In genomic region chr9:126615251-126615790, GRCh38 we compare ENCODE assay signal across 9 cellular contexts. TPM values are rescaled to one million over a fixed set of nuclear protein-coding genes. Genes with fewer than 3 reads are reported as not detected.
DNase-seq lines count a peak whose midpoint lies in the region; ATAC-seq and TF ChIP-seq lines count a peak whose summit lies in the region.
"Had no signal": no experiment of that assay in that cellular context is flagged by ENCODE, and none has a peak within 500 bp of the region (broad histone marks: within the 10 kb centered on the region; RNA-seq: fewer than 3 reads in every experiment).

No MANE protein-coding gene starts in this region.

- no peak overlapping the region for H4K5ac ChIP-seq in mesendoderm (ENCODE audit: low read length)

- H3K18ac ChIP-seq in mesendoderm (ENCODE audit: low read length) = peak overlapping the region; percentile 29

- ATAC-seq in GM21576 (IDR thresholded peaks at IDR 0.05; ENCODE audit: unreplicated experiment) = no peak

- no peak overlapping the region for H2BK5ac ChIP-seq in mesendoderm (ENCODE audit: low read length)

- H3K27me3 Mint-ChIP-seq in brain = peaks cover 90% of the 10 kb centered on the region

- no peak overlapping the region for H3K9ac ChIP-seq in mesendoderm (ENCODE audit: low read length)

- no peak for TF ChIP-seq CTCF in brain (conservative IDR thresholded peaks at IDR 0.05)

- no peaks in the 10 kb centered on the region for H3K79me2 ChIP-seq in mesendoderm (ENCODE audit: control insufficient read depth, insufficient read depth, low read length)

- H3K27ac ChIP-seq in mesendoderm (ENCODE audit: low read depth, low read length) = no peak overlapping the region

- DNase-seq in DMS153 treated with DMSO at 0.1 percent for 48 hours (lab: John Stamatoyannopoulos, UW; ENCODE audit: unreplicated experiment) (peak; percentile 44), mesendoderm (peak; percentile 63), NCI-H446 treated with DMSO at 0.1 percent for 48 hours (lab: John Stamatoyannopoulos, UW) (no peak), iPS-NIHi7 (ENCODE audit: extremely low spot score) (no peak)
- DNase-seq in Jurkat, Clone E6-1 (ENCODE audit: low read depth, low spot score) = peak; percentile 50
- DNase-seq in activated CD4-positive, CD25-positive, alpha-beta regulatory T cell (lab: John Stamatoyannopoulos, UW) = no peak
- DNase-seq: activated CD8-positive, alpha-beta memory T cell treated with anti-CD3 and anti-CD28 coated beads for 24 hours had no signal

- no peak overlapping the region for H3K4me3 ChIP-seq in Jurkat, Clone E6-1 (ENCODE audit: low read length)
- H3K4me3 ChIP-seq in mesendoderm (ENCODE audit: low read length) = no peak overlapping the region

- peaks cover 86% of the 10 kb centered on the region for H3K27me3 ChIP-seq in mesendoderm (ENCODE audit: insufficient read depth, low read length, poor library complexity)

- H3K4me1 Mint-ChIP-seq in brain = peaks cover 29% of the 10 kb centered on the region

- peak overlapping the region; percentile 64 for H3K56ac ChIP-seq in mesendoderm (ENCODE audit: low read length)

- H3K4me3 Mint-ChIP-seq in brain = peak overlapping the region in 4 of 5 experiments; percentile 41 to 76 (median 60)

- H4K8ac ChIP-seq in mesendoderm (ENCODE audit: low read depth, low read length) = no peak overlapping the region

- H3K36me3 ChIP-seq in mesendoderm (ENCODE audit: control insufficient read depth, insufficient read depth, low read length) = no peaks in the 10 kb centered on the region

- no peak overlapping the region for H2AK5ac ChIP-seq in mesendoderm (ENCODE audit: low read length)

- no CpG with 5 or more reads among the region's 61 CpGs for WGBS in mesendoderm (ENCODE audit: extremely low coverage, insufficient coverage, low lambda C conversion rate)

- no peaks in the 10 kb centered on the region for H3K79me1 ChIP-seq in mesendoderm (ENCODE audit: low read length)

- H3K27ac Mint-ChIP-seq in brain = no peak overlapping the region

- no peak overlapping the region for H2BK15ac ChIP-seq in mesendoderm (replicated peaks; ENCODE audit: low read depth)

- H3K4me1 ChIP-seq in mesendoderm (ENCODE audit: control insufficient read depth, low read depth, low read length) = peaks cover 9% of the 10 kb centered on the region

- H3K23ac ChIP-seq in mesendoderm (ENCODE audit: low read length) = no peak overlapping the region

- H3K4ac ChIP-seq in mesendoderm (ENCODE audit: low read depth, low read length) = no peak overlapping the region

- H3K9me3 Mint-ChIP-seq in brain = no peaks in the 10 kb centered on the region

- no peaks in the 10 kb centered on the region for H3K36me3 Mint-ChIP-seq in brain

- H2BK120ac ChIP-seq in mesendoderm (ENCODE audit: low read depth, low read length) = no peak overlapping the region

- H3K4me2 ChIP-seq in mesendoderm (ENCODE audit: low read length) = peak overlapping the region; percentile 67

RNA-seq across cellular contexts. Expression of gene LMX1B, which starts 1.6 kb away (rescaled TPM):
- 1.00 TPM for polyA plus RNA-seq in Jurkat, Clone E6-1 (2012; ENCODE audit: insufficient read depth, insufficient read length)
- polyA plus RNA-seq in brain (ENCODE audit: insufficient read depth, low read depth, low replicate concordance) = not detected
- polyA plus RNA-seq in mesendoderm (2013, experiment 1 of 2) = 0.53 TPM
- polyA plus RNA-seq in mesendoderm (2013, experiment 2 of 2) = 0.45 TPM

Comparison
In these comparisons a context has a peak if more than half of its experiments do, and no peak if none do; other contexts are left out.
1. DNase-seq: peak in DMS153 treated with DMSO at 0.1 percent for 48 hours (single experiment), Jurkat, Clone E6-1 (single experiment) and mesendoderm (single experiment); none in activated CD4-positive, CD25-positive, alpha-beta regulatory T cell (0 of 4), NCI-H446 treated with DMSO at 0.1 percent for 48 hours (single experiment) and iPS-NIHi7 (single experiment).